Comparison of ENCODE assay signal across 6 cellular contexts in the genomic region with DNA sequence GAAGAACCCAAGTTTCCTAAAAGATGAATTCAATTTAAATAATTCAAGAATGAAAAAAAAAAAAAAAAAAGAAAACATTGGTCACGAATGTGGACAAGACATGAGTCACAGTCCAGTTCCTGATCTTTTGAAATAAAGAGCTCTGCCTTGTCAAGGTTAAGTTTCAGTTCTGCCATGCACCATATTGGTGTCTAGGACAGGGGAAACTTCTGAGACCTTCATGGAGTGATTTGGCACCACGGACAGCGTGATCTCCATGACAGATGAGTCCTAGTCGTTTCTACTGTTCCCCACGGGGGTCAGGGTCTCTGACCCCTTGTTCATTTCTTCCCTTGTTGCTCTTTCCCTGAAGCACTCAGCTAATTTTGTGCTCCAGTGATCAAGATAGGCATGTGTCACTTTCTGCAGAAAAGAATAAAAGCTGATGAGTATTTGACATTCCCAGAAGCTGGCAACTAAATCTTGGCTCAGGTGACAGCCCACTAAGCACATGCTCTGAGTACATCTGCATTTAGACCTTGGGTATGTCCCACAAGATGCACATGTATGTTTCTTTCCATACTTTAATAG.
"Had no signal": no experiment of that assay in that cellular context is flagged by ENCODE, and none has a peak within 500 bp of the region (broad histone marks: within the 10 kb centered on the region; RNA-seq: fewer than 3 reads in every experiment).

No MANE protein-coding gene starts in this region.

- DNase-seq: activated CD4-positive, alpha-beta T cell treated with anti-CD3 and anti-CD28 coated beads, Interleukin-2, amount 50 U/mL, for 1 hour; amniotic stem cell; cerebellar nuclear complex; effector CD8-positive, alpha-beta T cell; foreskin melanocyte; stimulated activated CD4-positive, alpha-beta T cell treated with anti-CD3 and anti-CD28 coated beads, Interleukin-1b, Interleukin-23, amount 100 ng/mL, for 48 hours had no signal
